13 cellular contexts compared by ENCODE assay signal in the genomic region with DNA sequence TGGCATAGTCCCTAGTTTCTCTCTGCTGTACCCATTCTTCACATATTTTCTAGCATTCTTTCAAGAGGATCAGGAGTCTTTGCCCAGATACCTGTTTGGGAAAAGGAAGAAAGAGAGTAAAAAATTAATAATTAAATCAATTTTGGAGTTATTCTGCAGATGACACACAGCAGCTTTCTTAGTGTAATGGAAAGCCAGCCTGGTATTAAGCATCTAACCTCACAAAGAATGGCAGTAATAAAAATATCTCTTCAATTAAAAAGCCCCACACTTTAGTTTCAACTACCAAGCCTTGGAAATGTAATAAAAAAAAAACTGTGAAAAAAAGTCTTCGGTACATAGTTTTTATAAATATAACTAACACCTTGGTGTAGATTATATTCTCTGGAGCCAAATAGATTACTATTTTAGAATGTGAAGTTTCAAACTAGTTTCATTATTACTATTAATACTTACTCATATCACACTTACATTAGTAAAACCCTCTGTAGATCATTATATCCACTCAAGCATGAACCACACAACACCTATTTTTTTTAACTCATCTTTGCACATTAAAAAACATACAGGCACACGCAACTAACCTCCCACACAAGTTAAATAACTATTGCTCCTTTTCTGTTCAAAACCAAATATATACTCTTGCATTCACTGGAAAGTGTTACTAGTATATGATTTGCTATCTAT.
A peak's percentile ranks its signal among the peaks of the same experiment; 100 is the strongest.
DNase-seq lines count a peak whose midpoint lies in the region; ATAC-seq and TF ChIP-seq lines count a peak whose summit lies in the region.
"Had no signal": no experiment of that assay in that cellular context is flagged by ENCODE, and none has a peak within 500 bp of the region (broad histone marks: within the 10 kb centered on the region; RNA-seq: fewer than 3 reads in every experiment).

No MANE protein-coding gene starts in this region.

- H3K36me3 ChIP-seq in BE2C (no peaks in the 10 kb centered on the region), left lung (peaks cover 0 to 10% of the 10 kb centered on the region in 2 donors)

- no peak overlapping the region for H3K27ac ChIP-seq in left lung
- H3K27ac ChIP-seq: neutrophil had no signal

- TF ChIP-seq POLR2A in lower leg skin (IDR thresholded peaks at IDR 0.05), result no peak

- intact Hi-C loops in lower leg skin (cut with DNase I; ENCODE audit: low total_unique reads), result loop anchor here (5.0 kb wide), 1 partner anchor 510 kb away; no protein-coding TSS in a partner anchor
- intact Hi-C loops in left lung (cut with DNase I), result no loop called here

- H3K4me3 ChIP-seq in lower leg skin (ENCODE audit: low read depth, poor library complexity, severe bottlenecking) (no peak overlapping the region), BE2C (ENCODE audit: low read depth, low read length) (no peak overlapping the region), left lung (no peak overlapping the region)

- no peak for TF ChIP-seq CTCF in GM20000 (IDR thresholded peaks at IDR 0.05; ENCODE audit: extremely low read depth, missing control alignments)
- TF ChIP-seq CTCF in lower leg skin (IDR thresholded peaks at IDR 0.05), result no peak
- TF ChIP-seq CTCF in BE2C (IDR thresholded peaks at IDR 0.05; ENCODE audit: low read depth, low read length), result no peak
- no peak for TF ChIP-seq CTCF in left lung (IDR thresholded peaks at IDR 0.05)

- peaks cover 4% of the 10 kb centered on the region for H3K36me3 Mint-ChIP-seq in activated naive CD8-positive, alpha-beta T cell

- no peaks in the 10 kb centered on the region for H3K27me3 ChIP-seq in BE2C
- H3K27me3 ChIP-seq in left lung, result no peaks in the 10 kb centered on the region
- H3K27me3 ChIP-seq: neutrophil had no signal

- no peaks in the 10 kb centered on the region for H3K9me3 ChIP-seq in BE2C
- H3K9me3 ChIP-seq in left lung, result no peaks in the 10 kb centered on the region
- H3K9me3 ChIP-seq: Caco-2, neutrophil had no signal

- no peaks in the 10 kb centered on the region for H3K9me3 Mint-ChIP-seq in activated naive CD8-positive, alpha-beta T cell (ENCODE audit: low read depth)

- peaks cover 11% of the 10 kb centered on the region for H3K4me1 Mint-ChIP-seq in activated naive CD8-positive, alpha-beta T cell (ENCODE audit: low read depth)

- DNase-seq in GM20000 (ENCODE audit: low spot score) (peak; percentile 75), lower leg skin (ENCODE audit: low spot score in 2 of 2) (no peak), BE2C (no peak), left lung (no peak)
- DNase-seq: activated CD4-positive, alpha-beta T cell treated with anti-CD3 and anti-CD28 coated beads, Interleukin-2, amount 50 U/mL, for 48 hours; Caco-2; NCI-H510A treated with DMSO at 0.1 percent for 48 hours; stimulated activated CD4-positive, alpha-beta T cell treated with anti-CD3 and anti-CD28 coated beads, Interleukin-4, amount 100 ng/mL, for 4 hours had no signal

- no peaks in the 10 kb centered on the region for H3K4me1 ChIP-seq in BE2C
- H3K4me1 ChIP-seq in left lung, result no peaks in the 10 kb centered on the region
- H3K4me1 ChIP-seq: Caco-2 had no signal

- WGBS in lower leg skin, 2 donors, result 92 to 97% methylated on average over 2 of the region's 2 CpGs

- ATAC-seq in GM18517 (IDR thresholded peaks at IDR 0.05; ENCODE audit: unreplicated experiment), result peak; percentile 99
- peak; percentile 96 for ATAC-seq in HG02981 (IDR thresholded peaks at IDR 0.05; ENCODE audit: unreplicated experiment)
- no peak for ATAC-seq in left lung
- no peak for ATAC-seq in esophagus mucosa

- H3K27ac Mint-ChIP-seq in activated naive CD8-positive, alpha-beta T cell, result peak overlapping the region; percentile 46

- H3K27me3 Mint-ChIP-seq in activated naive CD8-positive, alpha-beta T cell, result no peaks in the 10 kb centered on the region

- no peak overlapping the region for H3K4me3 Mint-ChIP-seq in activated naive CD8-positive, alpha-beta T cell

Comparison
In these comparisons a context has a peak if more than half of its experiments do, and no peak if none do; other contexts are left out.
1. ATAC-seq: peak in GM18517 (single experiment) and HG02981 (single experiment); none in left lung (single experiment) and esophagus mucosa (single experiment).